In genomic region chrX:97539970-97540519, GRCh38 we compare ENCODE assay signal across 19 cellular contexts.
DNase-seq lines count a peak whose midpoint lies in the region; TF ChIP-seq lines count a peak whose summit lies in the region.
"Had no signal": no experiment of that assay in that cellular context is flagged by ENCODE, and none has a peak within 500 bp of the region (broad histone marks: within the 10 kb centered on the region; RNA-seq: fewer than 3 reads in every experiment).

No MANE protein-coding gene starts in this region.

- no peaks in the 10 kb centered on the region for H4K20me1 ChIP-seq in neural progenitor cell (ENCODE audit: low read depth)

- H3F3A ChIP-seq in neural progenitor cell (ENCODE audit: low read depth) = no peaks in the 10 kb centered on the region

- peak; percentile 5 to 17 for DNase-seq in NCI-H526 (lab: John Stamatoyannopoulos, UW)
- DNase-seq in NCI-H526 treated with DMSO at 0.1 percent for 48 hours (lab: John Stamatoyannopoulos, UW) = no peak
- peak; percentile 2 for DNase-seq in HCEC 1CT
- peak; percentile 49 for DNase-seq in dermis blood vessel endothelial cell
- no peak for DNase-seq in neural progenitor cell (ENCODE audit: low spot score)
- DNase-seq in activated CD4-positive, alpha-beta T cell treated with anti-CD3 and anti-CD28 coated beads, Interleukin-2, amount 50 U/mL, for 48 hours = no peak
- DNase-seq in hepatic stellate cell (ENCODE audit: low spot score) = no peak
- DNase-seq in G401 (ENCODE audit: low spot score) = no peak
- DNase-seq: DMS153, Karpas-422, MM.1S, NCI-H1105, NCI-H187, NCI-H2171, NCI-H446, PC-3 had no signal

- H3K36me3 ChIP-seq in neural progenitor cell = no peaks in the 10 kb centered on the region
- H3K36me3 ChIP-seq: SJSA1 had no signal

- H3K9me3 ChIP-seq in neural progenitor cell (ENCODE audit: low read depth) = no peaks in the 10 kb centered on the region
- H3K9me3 ChIP-seq: SJSA1 had no signal

- no peaks in the 10 kb centered on the region for H3K4me1 Mint-ChIP-seq in neural progenitor cell

- no peak for TF ChIP-seq CTCF in neural progenitor cell (IDR thresholded peaks at IDR 0.05)

- H3K79me2 ChIP-seq in neural progenitor cell (ENCODE audit: low read depth) = no peaks in the 10 kb centered on the region

- H3K4me3 ChIP-seq in neural progenitor cell = no peak overlapping the region
- H3K4me3 ChIP-seq: SJSA1 had no signal

- H3K4me1 ChIP-seq in neural progenitor cell = peaks cover 6% of the 10 kb centered on the region
- H3K4me1 ChIP-seq: SJSA1 had no signal

- H3K27ac Mint-ChIP-seq in neural progenitor cell = no peak overlapping the region

- H2AFZ ChIP-seq in neural progenitor cell (replicated peaks) = peak overlapping the region; percentile 35

- no peak overlapping the region for H3K27ac ChIP-seq in neural progenitor cell
- H3K27ac ChIP-seq: C4-2B, RWPE1, SJSA1 had no signal

- in situ Hi-C loops in G401 (cut with HindIII; ENCODE audit: low sequenced_read_pairs) = no loop called here

- H3K27me3 ChIP-seq in neural progenitor cell = no peaks in the 10 kb centered on the region
- H3K27me3 ChIP-seq: SJSA1 had no signal

- peaks cover 4% of the 10 kb centered on the region for H3K36me3 Mint-ChIP-seq in neural progenitor cell

- no peaks in the 10 kb centered on the region for H3K27me3 Mint-ChIP-seq in neural progenitor cell (ENCODE audit: insufficient read depth, low read depth)

- H3K4me3 Mint-ChIP-seq in neural progenitor cell = no peak overlapping the region

- H3K9me3 Mint-ChIP-seq in neural progenitor cell = peaks cover 5% of the 10 kb centered on the region

- no peak overlapping the region for H3K9ac ChIP-seq in neural progenitor cell

- peak overlapping the region; percentile 39 for H3K4me2 ChIP-seq in neural progenitor cell

Comparison
In these comparisons a context has a peak if more than half of its experiments do, and no peak if none do; other contexts are left out.
1. DNase-seq: peak in NCI-H526 (2 of 2), HCEC 1CT (single experiment) and dermis blood vessel endothelial cell (single experiment); none in NCI-H526 treated with DMSO at 0.1 percent for 48 hours (single experiment), neural progenitor cell (single experiment), activated CD4-positive, alpha-beta T cell treated with anti-CD3 and anti-CD28 coated beads, Interleukin-2, amount 50 U/mL, for 48 hours (0 of 2), hepatic stellate cell (single experiment) and G401 (single experiment).